22 cellular contexts compared by ENCODE assay signal in the genomic region with DNA sequence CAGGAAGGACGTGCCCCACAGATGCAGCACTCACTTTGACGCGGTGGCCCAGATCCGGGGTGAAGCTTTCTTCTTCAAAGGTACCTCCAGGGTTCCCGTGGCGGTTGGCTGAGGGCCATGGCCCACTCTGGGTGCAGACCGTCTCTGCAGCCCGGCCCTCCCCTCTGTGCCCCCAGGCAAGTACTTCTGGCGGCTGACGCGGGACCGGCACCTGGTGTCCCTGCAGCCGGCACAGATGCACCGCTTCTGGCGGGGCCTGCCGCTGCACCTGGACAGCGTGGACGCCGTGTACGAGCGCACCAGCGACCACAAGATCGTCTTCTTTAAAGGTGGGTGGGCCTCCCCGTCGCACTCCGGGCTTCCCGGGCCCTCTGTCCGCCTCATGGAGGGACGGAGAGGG.
"Had no signal": no experiment of that assay in that cellular context is flagged by ENCODE, and none has a peak within 500 bp of the region (broad histone marks: within the 10 kb centered on the region; RNA-seq: fewer than 3 reads in every experiment).

No MANE protein-coding gene starts in this region.

- H3K36me3 ChIP-seq: right lobe of liver had no signal

- H3K27ac ChIP-seq: esophagus muscularis mucosa, foreskin keratinocyte, gastroesophageal sphincter, heart left ventricle, hepatocyte, parathyroid adenoma, right lobe of liver, testis, tibial artery had no signal

- ATAC-seq: foreskin keratinocyte; gastroesophageal sphincter; heart left ventricle; left lobe of liver; natural killer cell; right lobe of liver; stimulated activated naive B cell treated with anti-CD40 and anti-IgM and Interleukin-4, amounts not matched to agents 10 μg/mL and 1 μg/mL and 100 μg/mL, for 72 hours had no signal

- H3K9me3 Mint-ChIP-seq: memory B cell; natural killer cell; stimulated activated naive B cell treated with anti-CD40 and anti-IgM and Interleukin-4, amounts not matched to agents 10 μg/mL and 1 μg/mL and 100 μg/mL, for 72 hours; type B pancreatic cell had no signal

- DNase-seq: dermis blood vessel endothelial cell; effector memory CD4-positive, alpha-beta T cell; foreskin keratinocyte; natural killer cell; small intestine; stimulated activated CD4-positive, alpha-beta T cell treated with anti-CD3 and anti-CD28 coated beads, Interleukin-15, amount 100 ng/mL, for 24 hours; stimulated activated CD4-positive, alpha-beta T cell treated with anti-CD3 and anti-CD28 coated beads, Interleukin-2, amount 100 ng/mL, for 48 hours; stimulated activated naive B cell treated with anti-CD40 and anti-IgM and Interleukin-4, amounts not matched to agents 10 μg/mL and 1 μg/mL and 100 μg/mL, for 72 hours; substantia nigra; testis; tibial artery had no signal

- H3K9ac ChIP-seq: parathyroid adenoma had no signal

- H3K27me3 Mint-ChIP-seq: progenitor cell of endocrine pancreas; stimulated activated naive B cell treated with anti-CD40 and anti-IgM and Interleukin-4, amounts not matched to agents 10 μg/mL and 1 μg/mL and 100 μg/mL, for 72 hours; type B pancreatic cell had no signal

- H3K27me3 ChIP-seq: foreskin keratinocyte, gastroesophageal sphincter, heart left ventricle, hepatocyte, right lobe of liver, testis had no signal

- H3K4me2 ChIP-seq: hepatocyte had no signal

- H3K9me3 ChIP-seq: esophagus muscularis mucosa, gastroesophageal sphincter, heart left ventricle, right lobe of liver, testis, tibial artery had no signal

- H3K4me1 Mint-ChIP-seq: memory B cell; natural killer cell; stimulated activated naive B cell treated with anti-CD40 and anti-IgM and Interleukin-4, amounts not matched to agents 10 μg/mL and 1 μg/mL and 100 μg/mL, for 72 hours had no signal

- H3K4me3 Mint-ChIP-seq: memory B cell; natural killer cell; stimulated activated naive B cell treated with anti-CD40 and anti-IgM and Interleukin-4, amounts not matched to agents 10 μg/mL and 1 μg/mL and 100 μg/mL, for 72 hours; type B pancreatic cell had no signal

- H3K4me1 ChIP-seq: esophagus muscularis mucosa, foreskin keratinocyte, gastroesophageal sphincter, heart left ventricle, parathyroid adenoma, right lobe of liver, testis, tibial artery had no signal

- H3K4me3 ChIP-seq: esophagus muscularis mucosa, gastroesophageal sphincter, heart left ventricle, hepatocyte, lung, right lobe of liver, testis, tibial artery had no signal

- H3K27ac Mint-ChIP-seq: memory B cell; natural killer cell; progenitor cell of endocrine pancreas; stimulated activated naive B cell treated with anti-CD40 and anti-IgM and Interleukin-4, amounts not matched to agents 10 μg/mL and 1 μg/mL and 100 μg/mL, for 72 hours; type B pancreatic cell had no signal

- H2AFZ ChIP-seq: hepatocyte, parathyroid adenoma had no signal
